ENCODE assay signal across 1 cellular context in genomic region chr12:50070314-50071060, GRCh38.
TF ChIP-seq lines count a peak whose summit lies in the region.

No MANE protein-coding gene starts in this region.

TF ChIP-seq in K562, 482 proteins besides CTCF, POLR2A, EP300 and RAD21 (continued from another document):
- TF ChIP-seq NEUROD1 (IDR thresholded peaks at IDR 0.05; ENCODE audit: borderline replicate concordance, low read depth, low read length, partially characterized antibody) = no peak
- TF ChIP-seq MTA3 (IDR thresholded peaks at IDR 0.05; ENCODE audit: borderline replicate concordance) = peak; percentile 64; the same call in 1 of the 2 replicates
- TF ChIP-seq, protein P1, sequence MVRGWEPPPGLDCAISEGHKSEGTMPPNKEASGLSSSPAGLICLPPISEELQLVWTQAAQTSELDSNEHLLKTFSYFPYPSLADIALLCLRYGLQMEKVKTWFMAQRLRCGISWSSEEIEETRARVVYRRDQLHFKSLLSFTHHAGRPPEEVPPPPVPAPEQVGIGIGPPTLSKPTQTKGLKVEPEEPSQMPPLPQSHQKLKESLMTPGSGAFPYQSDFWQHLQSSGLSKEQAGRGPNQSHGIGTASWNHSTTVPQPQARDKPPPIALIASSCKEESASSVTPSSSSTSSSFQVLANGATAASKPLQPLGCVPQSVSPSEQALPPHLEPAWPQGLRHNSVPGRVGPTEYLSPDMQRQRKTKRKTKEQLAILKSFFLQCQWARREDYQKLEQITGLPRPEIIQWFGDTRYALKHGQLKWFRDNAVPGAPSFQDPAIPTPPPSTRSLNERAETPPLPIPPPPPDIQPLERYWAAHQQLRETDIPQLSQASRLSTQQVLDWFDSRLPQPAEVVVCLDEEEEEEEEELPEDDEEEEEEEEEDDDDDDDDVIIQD (CRISPR knock-in tag; IDR thresholded peaks at IDR 0.05) = no peak
- TF ChIP-seq SMC3 (conservative IDR thresholded peaks at IDR 0.05; ENCODE audit: insufficient read depth, low read depth, low read length) = peak; percentile 94
- TF ChIP-seq SOX6 (IDR thresholded peaks at IDR 0.05) = peak; percentile 39; the same call in 1 of the 2 replicates
- peak; percentile 67 for TF ChIP-seq ELF1 (tag; IDR thresholded peaks at IDR 0.05)
- no peak for TF ChIP-seq PHF21A (IDR thresholded peaks at IDR 0.05; ENCODE audit: borderline replicate concordance, low read depth)
- no peak for TF ChIP-seq FOSL1 (tag; conservative IDR thresholded peaks at IDR 0.05)
- TF ChIP-seq, protein P2, sequence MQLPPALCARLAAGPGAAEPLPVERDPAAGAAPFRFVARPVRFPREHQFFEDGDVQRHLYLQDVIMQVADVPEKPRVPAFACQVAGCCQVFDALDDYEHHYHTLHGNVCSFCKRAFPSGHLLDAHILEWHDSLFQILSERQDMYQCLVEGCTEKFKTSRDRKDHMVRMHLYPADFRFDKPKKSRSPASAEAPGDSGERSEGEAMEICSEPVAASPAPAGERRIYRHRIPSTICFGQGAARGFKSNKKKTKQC (CRISPR knock-in tag; IDR thresholded peaks at IDR 0.05) = peak; percentile 91; the same call in 1 of the 2 replicates
- TF ChIP-seq ZBTB49 (CRISPR knock-in tag; IDR thresholded peaks at IDR 0.05; ENCODE audit: borderline replicate concordance) = no peak
